1 cellular context compared by ENCODE assay signal in genomic region chr2:69969126-69969983, GRCh38.
TF ChIP-seq lines count a peak whose summit lies in the region.

No MANE protein-coding gene starts in this region.

TF ChIP-seq in HepG2, 621 proteins besides CTCF, POLR2A, EP300 and RAD21 (continued from another document):
- TF ChIP-seq GABPA (IDR thresholded peaks at IDR 0.05; ENCODE audit: low read depth, low read length): no peak
- no peak for TF ChIP-seq GABPA (CRISPR knock-in tag; IDR thresholded peaks at IDR 0.05; ENCODE audit: low read depth)
- no peak for TF ChIP-seq ZNF460 (CRISPR knock-in tag; IDR thresholded peaks at IDR 0.05; ENCODE audit: borderline replicate concordance)
- TF ChIP-seq NR2F1 (CRISPR knock-in tag; IDR thresholded peaks at IDR 0.05): 0 out of 4 replicates have a peak, but pooled peaks of 1 of the 2 experiments have one; percentile 32
- TF ChIP-seq HNF1B (CRISPR knock-in tag; IDR thresholded peaks at IDR 0.05): peak; percentile 81
- TF ChIP-seq ONECUT2 (CRISPR knock-in tag; IDR thresholded peaks at IDR 0.05): no peak
- TF ChIP-seq ATF7 (IDR thresholded peaks at IDR 0.05): no peak
- TF ChIP-seq ATF7 (CRISPR knock-in tag; IDR thresholded peaks at IDR 0.05): no peak
- no peak for TF ChIP-seq FOXP4 (CRISPR knock-in tag; IDR thresholded peaks at IDR 0.05)
- TF ChIP-seq MAX (IDR thresholded peaks at IDR 0.05): peak; percentile 77
- no peak for TF ChIP-seq TCF12 (IDR thresholded peaks at IDR 0.05)
- no peak for TF ChIP-seq TCF12 (CRISPR knock-in tag; IDR thresholded peaks at IDR 0.05)
- TF ChIP-seq ZNF383 (CRISPR knock-in tag; IDR thresholded peaks at IDR 0.05; ENCODE audit: borderline replicate concordance): no peak
- peak; percentile 53; the same call in 1 of the 2 replicates for TF ChIP-seq KLF11 (CRISPR knock-in tag; IDR thresholded peaks at IDR 0.05)
TF ChIP-seq in HepG2: peak in this region for 54.
